In the genomic region with DNA sequence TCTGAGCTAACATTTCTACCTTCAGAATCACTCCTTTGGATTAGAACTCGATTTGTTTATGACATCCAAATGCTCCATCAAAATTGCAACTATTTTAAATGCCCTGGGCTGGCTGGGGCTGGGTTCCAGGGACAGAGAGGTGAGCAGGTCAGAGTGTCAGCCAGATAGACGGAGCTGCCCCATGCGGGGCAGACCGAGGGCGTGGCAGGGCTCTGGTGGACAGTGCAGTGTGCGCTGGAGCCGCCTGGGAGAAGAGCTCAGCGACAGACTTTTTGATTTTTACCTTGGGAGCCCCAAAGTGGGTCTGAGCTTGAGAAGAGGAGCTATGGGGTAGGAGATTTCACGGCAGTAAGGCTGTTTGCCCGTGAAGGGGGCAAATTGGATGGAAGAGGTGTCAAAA, we compare ENCODE assay signal across 19 cellular contexts. TPM values are rescaled to one million over a fixed set of nuclear protein-coding genes. Genes with fewer than 3 reads are reported as not detected.
DNase-seq lines count a peak whose midpoint lies in the region; ATAC-seq and TF ChIP-seq lines count a peak whose summit lies in the region.
"Had no signal": no experiment of that assay in that cellular context is flagged by ENCODE, and none has a peak within 500 bp of the region (broad histone marks: within the 10 kb centered on the region; RNA-seq: fewer than 3 reads in every experiment).

No MANE protein-coding gene starts in this region.

- whole genome bisulfite sequencing in suprapubic skin: 72% methylated on average over 10 of the region's 10 CpGs

- no peaks in the 10 kb centered on the region for H3K4me1 Mint-ChIP-seq in T-helper 17 cell
- H3K4me1 Mint-ChIP-seq in neural progenitor cell: peaks cover 70% of the 10 kb centered on the region

- TF ChIP-seq EP300 in suprapubic skin (IDR thresholded peaks at IDR 0.05): no peak

- H3K27ac Mint-ChIP-seq in T-helper 17 cell (no peak overlapping the region), neural progenitor cell (peak overlapping the region; percentile 87)
- H3K27ac Mint-ChIP-seq: CD4-positive, alpha-beta memory T cell; HFFc6; IgD-negative memory B cell had no signal

- no peaks in the 10 kb centered on the region for H3K79me2 ChIP-seq in neural progenitor cell (ENCODE audit: low read depth)

- H3K4me3 Mint-ChIP-seq in T-helper 17 cell (peak overlapping the region; percentile 36), neural progenitor cell (peak overlapping the region; percentile 34)
- H3K4me3 Mint-ChIP-seq: CD14-positive monocyte; CD4-positive, alpha-beta memory T cell; HFFc6; IgD-negative memory B cell had no signal

- peak overlapping the region; percentile 31 for H3K4me2 ChIP-seq in neural progenitor cell

- no peak overlapping the region for H2AFZ ChIP-seq in neural progenitor cell (replicated peaks)

- H3K36me3 ChIP-seq in neural progenitor cell (no peaks in the 10 kb centered on the region), suprapubic skin (no peaks in the 10 kb centered on the region)
- H3K36me3 ChIP-seq: BE2C had no signal

- H3K9me3 ChIP-seq in T-helper 17 cell (ENCODE audit: control insufficient read depth, low read length, poor library complexity, severe bottlenecking) (no peaks in the 10 kb centered on the region), neural progenitor cell (ENCODE audit: low read depth) (no peaks in the 10 kb centered on the region), suprapubic skin (no peaks in the 10 kb centered on the region)
- H3K9me3 ChIP-seq: BE2C had no signal

- H3F3A ChIP-seq in neural progenitor cell (ENCODE audit: low read depth): peaks cover 23% of the 10 kb centered on the region

- H3K36me3 Mint-ChIP-seq in T-helper 17 cell (ENCODE audit: low read depth) (peaks cover 4% of the 10 kb centered on the region), neural progenitor cell (no peaks in the 10 kb centered on the region)
- H3K36me3 Mint-ChIP-seq: CD14-positive monocyte; CD4-positive, alpha-beta memory T cell; IgD-negative memory B cell had no signal

- no peaks in the 10 kb centered on the region for H3K9me3 Mint-ChIP-seq in neural progenitor cell
- H3K9me3 Mint-ChIP-seq: HFFc6, IgD-negative memory B cell had no signal

- H3K27me3 Mint-ChIP-seq in T-helper 17 cell: peaks cover 86% of the 10 kb centered on the region
- H3K27me3 Mint-ChIP-seq in neural progenitor cell (ENCODE audit: insufficient read depth, low read depth): peaks cover 20% of the 10 kb centered on the region

- no peak for TF ChIP-seq POLR2A in suprapubic skin (IDR thresholded peaks at IDR 0.05)

- TF ChIP-seq CTCF in neural progenitor cell (IDR thresholded peaks at IDR 0.05) (no peak), suprapubic skin (IDR thresholded peaks at IDR 0.05) (no peak), foreskin keratinocyte (conservative IDR thresholded peaks at IDR 0.05) (no peak)

- H3K27me3 ChIP-seq in neural progenitor cell: peaks cover 76% of the 10 kb centered on the region
- H3K27me3 ChIP-seq in suprapubic skin: peaks cover 2% of the 10 kb centered on the region
- peaks cover 15% of the 10 kb centered on the region for H3K27me3 ChIP-seq in foreskin keratinocyte
- H3K27me3 ChIP-seq: BE2C had no signal

- H3K27ac ChIP-seq in neural progenitor cell (no peak overlapping the region), suprapubic skin (no peak overlapping the region), foreskin keratinocyte (no peak overlapping the region)

- no peak overlapping the region for H3K9ac ChIP-seq in neural progenitor cell

- no peak overlapping the region for H3K4me3 ChIP-seq in neural progenitor cell
- no peak overlapping the region for H3K4me3 ChIP-seq in suprapubic skin
- H3K4me3 ChIP-seq: GM12878 had no signal

- H3K4me1 ChIP-seq in neural progenitor cell (peaks cover 31% of the 10 kb centered on the region), suprapubic skin (peaks cover 4% of the 10 kb centered on the region), foreskin keratinocyte (no peaks in the 10 kb centered on the region)
- H3K4me1 ChIP-seq: BE2C had no signal

- peak; percentile 12 for DNase-seq in ELF-1 (ENCODE audit: low read depth, low spot score)
- DNase-seq in T-helper 17 cell: no peak
- peak; percentile 9 for DNase-seq in neural progenitor cell (ENCODE audit: low spot score)
- peak; percentile 28 to 75 for DNase-seq in suprapubic skin (ENCODE audit: low spot score in 2 of 2)
- no peak for DNase-seq in stimulated activated CD4-positive, alpha-beta T cell treated with anti-CD3 and anti-CD28 coated beads, Interleukin-12 subunit alpha, Interleukin-12 subunit beta, amount 100 ng/mL, for 4 hours
- no peak for DNase-seq in foreskin keratinocyte
- DNase-seq: ACHN; BE2C; Calu3; CD4-positive, alpha-beta memory T cell; DMS79 treated with DMSO at 0.1 percent for 48 hours; HFFc6; KG1 had no signal

- H4K20me1 ChIP-seq in neural progenitor cell (ENCODE audit: low read depth): peaks cover 6% of the 10 kb centered on the region

- no peak for ATAC-seq in T-helper 17 cell
- ATAC-seq in foreskin keratinocyte: no peak
- ATAC-seq in GM21360 (IDR thresholded peaks at IDR 0.05; ENCODE audit: unreplicated experiment): no peak
- ATAC-seq: GM12878, HCT116 had no signal

RNA-seq across cellular contexts. Expression of a gene that starts 33.8 kb away (rescaled TPM):
- total RNA-seq in T-helper 17 cell (not detected), neural progenitor cell (ENCODE audit: low replicate concordance) (not detected in 2 replicates), suprapubic skin (10 to 100 TPM in 2 of 4 donors, 1 to 10 TPM in 2; 7.3 to 16.7 (median 11.8) TPM), foreskin keratinocyte (0.75 TPM in 1 of 2 replicates, not detected in the other)
- 0.85 TPM in 1 of 2 replicates, not detected in the other for polyA plus RNA-seq in foreskin keratinocyte
- total RNA-seq: CD4-positive, alpha-beta memory T cell; G401; GM12878; HFFc6 had no signal
- polyA plus RNA-seq: CD14-positive monocyte; CD4-positive, alpha-beta memory T cell; GM12878; IgD-negative memory B cell had no signal

Comparison
In these comparisons a context has a peak if more than half of its experiments do, and no peak if none do; other contexts are left out.
1. DNase-seq: peak in ELF-1 (single experiment), neural progenitor cell (single experiment) and suprapubic skin (2 of 2); none in T-helper 17 cell (0 of 3), stimulated activated CD4-positive, alpha-beta T cell treated with anti-CD3 and anti-CD28 coated beads, Interleukin-12 subunit alpha, Interleukin-12 subunit beta, amount 100 ng/mL, for 4 hours (single experiment) and foreskin keratinocyte (0 of 2).